12 cellular contexts compared by ENCODE assay signal in the genomic region with DNA sequence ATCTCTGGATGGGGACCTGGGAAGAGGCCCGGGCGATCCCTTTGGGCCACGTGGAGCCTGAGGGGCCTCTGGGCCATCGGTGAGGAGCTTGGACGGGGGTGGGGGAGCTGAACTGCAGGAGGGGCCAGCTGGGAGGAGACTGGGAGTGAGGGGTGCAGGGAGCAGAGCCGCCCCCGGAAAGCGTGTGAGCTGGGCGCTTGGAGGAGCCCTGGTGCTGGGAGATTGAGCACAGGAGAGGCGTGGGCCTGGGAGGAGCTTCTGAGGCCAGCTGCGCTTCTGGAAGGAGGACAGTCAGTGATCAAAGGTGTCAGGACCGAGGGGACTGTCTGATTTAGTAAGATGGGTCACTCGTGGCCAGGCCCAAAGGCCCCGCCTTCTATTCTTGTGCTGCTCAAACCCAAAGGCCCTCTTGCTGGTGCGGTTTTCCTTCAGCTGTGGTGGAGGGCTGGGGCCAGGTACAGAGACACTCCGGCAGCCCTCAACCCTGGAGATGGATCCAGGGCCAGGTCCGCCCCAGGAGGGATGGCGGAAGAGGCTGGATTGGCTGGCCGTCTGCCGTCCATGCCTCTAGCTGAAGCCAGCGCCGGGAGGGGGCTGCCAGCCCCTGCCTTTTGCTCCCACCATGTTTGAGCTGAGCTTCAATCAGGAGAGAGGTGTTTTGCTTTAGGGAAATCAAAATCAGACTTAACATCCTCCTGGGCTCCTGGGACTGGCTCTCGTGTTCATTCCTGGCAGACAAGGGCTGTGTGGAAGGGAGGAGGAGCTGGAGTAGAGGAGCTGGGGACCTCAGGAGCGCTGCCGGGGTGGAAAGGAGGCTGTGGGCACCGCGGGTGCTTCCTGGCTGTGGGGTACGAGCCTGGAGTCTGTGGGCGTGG. TPM values are rescaled to one million over a fixed set of nuclear protein-coding genes. Genes with fewer than 3 reads are reported as not detected.
DNase-seq lines count a peak whose midpoint lies in the region; ATAC-seq and TF ChIP-seq lines count a peak whose summit lies in the region.
"Had no signal": no experiment of that assay in that cellular context is flagged by ENCODE, and none has a peak within 500 bp of the region (broad histone marks: within the 10 kb centered on the region; RNA-seq: fewer than 3 reads in every experiment).

No MANE protein-coding gene starts in this region.

- H3K27me3 ChIP-seq in H7 (ENCODE audit: control insufficient read depth, insufficient read depth, low read length) = no peaks in the 10 kb centered on the region
- no peaks in the 10 kb centered on the region for H3K27me3 ChIP-seq in RWPE2 (ENCODE audit: insufficient read depth, poor library complexity, severe bottlenecking)
- H3K27me3 ChIP-seq in esophagus squamous epithelium = no peaks in the 10 kb centered on the region
- no peaks in the 10 kb centered on the region for H3K27me3 ChIP-seq in ovary
- H3K27me3 ChIP-seq: suprapubic skin had no signal

- DNase-seq in H7 (peak; percentile 84), RWPE2 (ENCODE audit: low spot score) (no peak), esophagus squamous epithelium (lab: John Stamatoyannopoulos, UW) (no peak), ovary (peak in 2 of 5 donors; percentile 29 to 55), NOMO-1 treated with DMSO at 0.1 percent for 48 hours (lab: John Stamatoyannopoulos, UW; ENCODE audit: unreplicated experiment) (no peak), SW480 (ENCODE audit: low spot score) (no peak), A172 (ENCODE audit: low spot score) (no peak)
- DNase-seq: CD4-positive, CD25-positive, alpha-beta regulatory T cell; KBM-7; NCI-H446 had no signal

- no peak overlapping the region for H3K4me3 ChIP-seq in H7 (ENCODE audit: insufficient read depth, low read depth, low read length)
- no peak overlapping the region for H3K4me3 ChIP-seq in RWPE2 (ENCODE audit: severe bottlenecking)
- peak overlapping the region in 1 of 4 donors; percentile 7 for H3K4me3 ChIP-seq in esophagus squamous epithelium
- peak overlapping the region; percentile 7 for H3K4me3 ChIP-seq in ovary
- H3K4me3 ChIP-seq: suprapubic skin had no signal

- H3K4me1 ChIP-seq in RWPE2 (ENCODE audit: insufficient read depth, poor library complexity, severe bottlenecking) (peaks cover 8% of the 10 kb centered on the region), esophagus squamous epithelium (peaks cover 43 to 99% (median 50%) of the 10 kb centered on the region in 3 donors), ovary (ENCODE audit: insufficient read depth) (peaks cover 15% of the 10 kb centered on the region)

- ATAC-seq in RWPE2 (ENCODE audit: low read depth) (peak; percentile 52), GM21529 (IDR thresholded peaks at IDR 0.05; ENCODE audit: unreplicated experiment) (no peak)

- TF ChIP-seq POLR2A in esophagus squamous epithelium (IDR thresholded peaks at IDR 0.05) (no peak), ovary (IDR thresholded peaks at IDR 0.05) (no peak)

- no peak for TF ChIP-seq EP300 in ovary (IDR thresholded peaks at IDR 0.05)

- no peak for TF ChIP-seq CTCF in RWPE2 (IDR thresholded peaks at IDR 0.05; ENCODE audit: poor library complexity, severe bottlenecking)
- TF ChIP-seq CTCF in esophagus squamous epithelium (IDR thresholded peaks at IDR 0.05) = no peak
- TF ChIP-seq CTCF in ovary (IDR thresholded peaks at IDR 0.05) = no peak

- H3K27ac ChIP-seq in RWPE2 (ENCODE audit: poor library complexity, severe bottlenecking) (no peak overlapping the region), esophagus squamous epithelium (peak overlapping the region; percentile 17 to 94 (median 87)), ovary (no peak overlapping the region)
- H3K27ac ChIP-seq: suprapubic skin had no signal

- H3K9me3 ChIP-seq in RWPE2 (ENCODE audit: severe bottlenecking) (no peaks in the 10 kb centered on the region), esophagus squamous epithelium (no peaks in the 10 kb centered on the region), ovary (no peaks in the 10 kb centered on the region)
- H3K9me3 ChIP-seq: suprapubic skin had no signal

- 43 to 48% methylated on average over 15 to 23 of the region's 29 CpGs for WGBS in esophagus squamous epithelium, 2 donors
- 26 to 45% (median 34%) methylated on average over 27 to 29 of the region's 29 CpGs for WGBS in ovary, 3 donors

- no peaks in the 10 kb centered on the region for H3K36me3 ChIP-seq in H7 (replicated peaks; ENCODE audit: control insufficient read depth, insufficient read depth, low read length)
- no peaks in the 10 kb centered on the region for H3K36me3 ChIP-seq in RWPE2 (ENCODE audit: low read depth)
- H3K36me3 ChIP-seq in esophagus squamous epithelium = no peaks in the 10 kb centered on the region
- H3K36me3 ChIP-seq in ovary = no peaks in the 10 kb centered on the region
- H3K36me3 ChIP-seq: suprapubic skin had no signal

- intact Hi-C loops in esophagus squamous epithelium (cut with DNase I) = no loop called here
- intact Hi-C loops in ovary (cut with DNase I) = no loop called here

RNA-seq across cellular contexts. Expression of gene NCS1, which starts 21.6 kb away (rescaled TPM):
- total RNA-seq in H7 (2014; rRNA removed; shearing (Covaris generic)) = 24.6 and 28.3 TPM in 2 replicates
- 10 to 100 TPM in 3 of 4 donors, 1 to 10 TPM in 1; 9.3 to 31.3 (median 15.2) TPM for total RNA-seq in esophagus squamous epithelium
- total RNA-seq in ovary = 10 to 100 TPM in 6 of 7 donors, 1 to 10 TPM in 1; 3.6 to 46.7 (median 29.5) TPM
- polyA plus RNA-seq in ovary = 10 to 100 TPM in 1 of 2 donors, 1 to 10 TPM in 1; 8.1 to 15.5 TPM
- total RNA-seq in A172 (2014; rRNA removed; shearing (Covaris generic)) = 42.6 and 43.2 TPM in 2 replicates
- polyA plus RNA-seq: CD4-positive, CD25-positive, alpha-beta regulatory T cell had no signal

Comparison
In these comparisons a context has a peak if more than half of its experiments do, and no peak if none do; other contexts are left out.
1. H3K27ac ChIP-seq: peak in esophagus squamous epithelium (4 of 4); none in RWPE2 (single experiment) and ovary (0 of 2).